Comparison of ENCODE assay signal across 26 cellular contexts in the genomic region with DNA sequence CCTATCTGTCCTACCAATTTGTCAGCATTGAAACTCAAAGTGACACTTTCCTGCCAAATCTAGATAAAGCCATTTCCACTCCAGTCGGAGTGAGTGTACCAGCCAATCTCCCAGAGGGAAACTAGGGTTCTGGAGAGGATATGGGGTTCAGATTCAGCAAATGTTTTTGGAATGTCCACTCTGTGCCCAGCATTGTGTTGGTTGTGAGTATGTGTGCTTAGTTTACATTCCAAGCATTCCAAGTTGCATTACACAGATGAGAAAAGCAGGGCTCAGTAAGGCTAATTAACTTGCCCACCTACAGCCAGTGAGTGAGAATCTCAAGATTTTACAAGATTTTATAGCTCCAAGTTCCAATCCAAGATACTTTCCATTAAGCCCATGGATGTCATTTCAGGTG. TPM values are rescaled to one million over a fixed set of nuclear protein-coding genes. Genes with fewer than 3 reads are reported as not detected.
DNase-seq lines count a peak whose midpoint lies in the region; ATAC-seq and TF ChIP-seq lines count a peak whose summit lies in the region.
"Had no signal": no experiment of that assay in that cellular context is flagged by ENCODE, and none has a peak within 500 bp of the region (broad histone marks: within the 10 kb centered on the region; RNA-seq: fewer than 3 reads in every experiment).

No MANE protein-coding gene starts in this region.

- no peak for ATAC-seq in T-helper 17 cell
- no peak for ATAC-seq in HG02840 (IDR thresholded peaks at IDR 0.05; ENCODE audit: low FRiP score, unreplicated experiment)
- ATAC-seq: body of pancreas, left cardiac atrium had no signal

- H2AK5ac ChIP-seq in mesenchymal stem cell (ENCODE audit: low read length, severe bottlenecking): no peak overlapping the region

- peaks cover 3 to 12% of the 10 kb centered on the region in 2 experiments for H3K27me3 ChIP-seq in mesenchymal stem cell (ENCODE audit: control insufficient read depth in 1 of 2, insufficient read depth in 1 of 2, low read length in 2 of 2)
- H3K27me3 ChIP-seq: colonic mucosa, tibial artery had no signal

- H3K14ac ChIP-seq in mesenchymal stem cell (ENCODE audit: low read length in 2 of 2): no peak overlapping the region

- H2BK120ac ChIP-seq in mesenchymal stem cell (ENCODE audit: low read depth, low read length): peak overlapping the region; percentile 61

- TF ChIP-seq CTCF in foreskin fibroblast (IDR thresholded peaks at IDR 0.05; ENCODE audit: low read depth, low read length): no peak

- H2BK5ac ChIP-seq in mesenchymal stem cell (ENCODE audit: low read depth, low read length, poor library complexity, severe bottlenecking): no peak overlapping the region

- no peak overlapping the region for H2BK15ac ChIP-seq in mesenchymal stem cell (ENCODE audit: low read depth, poor library complexity, severe bottlenecking)

- H3K36me3 Mint-ChIP-seq in activated naive CD4-positive, alpha-beta T cell treated with anti-CD3 and anti-CD28 coated beads for 36 hours (ENCODE audit: low read depth): no peaks in the 10 kb centered on the region
- H3K36me3 Mint-ChIP-seq in T-helper 17 cell (ENCODE audit: low read depth): no peaks in the 10 kb centered on the region
- H3K36me3 Mint-ChIP-seq: activated CD8-positive, alpha-beta memory T cell treated with anti-CD3 and anti-CD28 coated beads, Interleukin-2, amount 10 ng/mL, durations not matched to agents 7 days and 5 days; activated naive CD4-positive, alpha-beta T cell treated with anti-CD3 and anti-CD28 coated beads, Interleukin-2, amount 50 U/mL, for 24 hours had no signal

- H3K4me1 ChIP-seq in mesenchymal stem cell (ENCODE audit: control insufficient read depth, insufficient read depth, low read depth, low read length): peaks cover 5% of the 10 kb centered on the region
- H3K4me1 ChIP-seq: body of pancreas, colonic mucosa had no signal

- H3K4me1 Mint-ChIP-seq in activated naive CD4-positive, alpha-beta T cell treated with anti-CD3 and anti-CD28 coated beads for 36 hours (ENCODE audit: low read depth): peaks cover 47% of the 10 kb centered on the region
- H3K4me1 Mint-ChIP-seq in T-helper 17 cell: peaks cover 43% of the 10 kb centered on the region

- intact Hi-C loops in activated naive CD4-positive, alpha-beta T cell treated with anti-CD3 and anti-CD28 coated beads for 36 hours (cut with micrococcal nuclease): no loop called here

- H3K9me3 Mint-ChIP-seq in activated naive CD4-positive, alpha-beta T cell treated with anti-CD3 and anti-CD28 coated beads for 36 hours: no peaks in the 10 kb centered on the region
- H3K9me3 Mint-ChIP-seq: activated naive CD4-positive, alpha-beta T cell treated with anti-CD3 and anti-CD28 coated beads, Interleukin-2, amount 50 U/mL, for 24 hours; HFFc6 had no signal

- peak overlapping the region in 1 of 2 experiments; percentile 83 for H2BK12ac ChIP-seq in mesenchymal stem cell (ENCODE audit: low read length in 2 of 2)

- no peak overlapping the region for H3K23ac ChIP-seq in mesenchymal stem cell (ENCODE audit: low read length in 2 of 2)

- CTCF ChIA-PET in activated naive CD4-positive, alpha-beta T cell treated with anti-CD3 and anti-CD28 coated beads for 36 hours (lab: Charles Lee): interaction anchor here (1.3 kb wide), 1 partner anchor 154 kb away, joined by 3 read pairs; no protein-coding TSS in a partner anchor

- no peak overlapping the region for H3K4me3 ChIP-seq in mesenchymal stem cell (ENCODE audit: insufficient read depth in 1 of 2, low read depth in 1 of 2, low read length in 2 of 2)
- H3K4me3 ChIP-seq in foreskin fibroblast (ENCODE audit: low read depth in 1 of 2, low read length in 2 of 2): no peak overlapping the region
- H3K4me3 ChIP-seq: body of pancreas, colonic mucosa, PC-9, tibial artery had no signal

- H3K27me3 Mint-ChIP-seq in activated naive CD4-positive, alpha-beta T cell treated with anti-CD3 and anti-CD28 coated beads for 36 hours (ENCODE audit: low read depth): no peaks in the 10 kb centered on the region
- H3K27me3 Mint-ChIP-seq in T-helper 17 cell: no peaks in the 10 kb centered on the region
- H3K27me3 Mint-ChIP-seq: activated naive CD4-positive, alpha-beta T cell treated with anti-CD3 and anti-CD28 coated beads, Interleukin-2, amount 50 U/mL, for 24 hours had no signal

- H3K36me3 ChIP-seq in mesenchymal stem cell (ENCODE audit: control insufficient read depth in 1 of 2, insufficient read depth in 2 of 2, low read depth in 1 of 2, low read length in 2 of 2): no peaks in the 10 kb centered on the region
- H3K36me3 ChIP-seq: colonic mucosa, neutrophil, tibial artery had no signal

- no peak overlapping the region for H4K91ac ChIP-seq in mesenchymal stem cell (ENCODE audit: low read length)

- peak overlapping the region; percentile 71 for H3K27ac Mint-ChIP-seq in activated naive CD4-positive, alpha-beta T cell treated with anti-CD3 and anti-CD28 coated beads for 36 hours
- peak overlapping the region; percentile 84 for H3K27ac Mint-ChIP-seq in T-helper 17 cell
- H3K27ac Mint-ChIP-seq: activated CD8-positive, alpha-beta memory T cell treated with anti-CD3 and anti-CD28 coated beads, Interleukin-2, amount 10 ng/mL, durations not matched to agents 7 days and 5 days; HFFc6 had no signal

- no peaks in the 10 kb centered on the region for H3K79me1 ChIP-seq in mesenchymal stem cell (replicated peaks; ENCODE audit: low read length, poor library complexity, severe bottlenecking)

- peak overlapping the region; percentile 37 to 59 for H3K18ac ChIP-seq in mesenchymal stem cell (ENCODE audit: low read depth in 1 of 2, low read length in 2 of 2)

- H3K4me2 ChIP-seq in mesenchymal stem cell (ENCODE audit: low read length, poor library complexity, severe bottlenecking): no peak overlapping the region
- H3K4me2 ChIP-seq: PC-9 had no signal

- no peak overlapping the region for H4K8ac ChIP-seq in mesenchymal stem cell (ENCODE audit: low read length)

- H3K9ac ChIP-seq in mesenchymal stem cell (ENCODE audit: low read length): no peak overlapping the region

- no peak overlapping the region for H3K4me3 Mint-ChIP-seq in activated naive CD4-positive, alpha-beta T cell treated with anti-CD3 and anti-CD28 coated beads for 36 hours
- H3K4me3 Mint-ChIP-seq in T-helper 17 cell: no peak overlapping the region
- H3K4me3 Mint-ChIP-seq: activated CD8-positive, alpha-beta memory T cell treated with anti-CD3 and anti-CD28 coated beads, Interleukin-2, amount 10 ng/mL, durations not matched to agents 7 days and 5 days; HFFc6 had no signal

- DNase-seq in activated naive CD4-positive, alpha-beta T cell treated with anti-CD3 and anti-CD28 coated beads for 36 hours: no peak
- DNase-seq in activated naive CD4-positive, alpha-beta T cell (lab: John Stamatoyannopoulos, UW): no peak
- DNase-seq in T-helper 17 cell (no peak), mesenchymal stem cell (no peak), NCI-H1417 treated with DMSO at 0.1 percent for 48 hours (lab: John Stamatoyannopoulos, UW) (no peak), foreskin fibroblast (no peak), NCI-H345 treated with DMSO at 0.1 percent for 48 hours (lab: John Stamatoyannopoulos, UW; ENCODE audit: unreplicated experiment) (no peak)
- DNase-seq: activated CD4-positive, CD25-positive, alpha-beta regulatory T cell treated with anti-CD3 and anti-CD28 coated beads, Interleukin-2, amount 50 U/mL, for 72 hours; activated CD8-positive, alpha-beta memory T cell treated with anti-CD3 and anti-CD28 coated beads, Interleukin-2, amount 10 ng/mL, durations not matched to agents 7 days and 5 days; body of pancreas; colonic mucosa; HFFc6; left cardiac atrium; midbrain; NCI-H2171; PC-9; T-helper 9 cell; tibial artery had no signal

- no peak overlapping the region for H3K4ac ChIP-seq in mesenchymal stem cell (ENCODE audit: low read depth in 1 of 2, low read length in 2 of 2)

- WGBS in mesenchymal stem cell: 45% methylated on average over 1 of the region's 1 CpG

- H3K9me3 ChIP-seq in T-helper 17 cell (ENCODE audit: control insufficient read depth, low read length, poor library complexity, severe bottlenecking) (no peaks in the 10 kb centered on the region), mesenchymal stem cell (ENCODE audit: control insufficient read depth, low read length) (no peaks in the 10 kb centered on the region)
- H3K9me3 ChIP-seq: body of pancreas, colonic mucosa, neutrophil, tibial artery had no signal

- H3K27ac ChIP-seq in mesenchymal stem cell (ENCODE audit: low read length, poor library complexity, severe bottlenecking): no peak overlapping the region
- H3K27ac ChIP-seq: body of pancreas, colonic mucosa, neutrophil, PC-9, tibial artery had no signal

- H2AFZ ChIP-seq in mesenchymal stem cell (ENCODE audit: low read depth, low read length): no peak overlapping the region
- H2AFZ ChIP-seq: PC-9 had no signal

RNA-seq across cellular contexts. Expression of a gene that starts 26.4 kb away (rescaled TPM):
- total RNA-seq in activated naive CD4-positive, alpha-beta T cell treated with anti-CD3 and anti-CD28 coated beads for 36 hours: 10 to 100 TPM; 35.3 to 37.3 TPM
- 10 to 100 TPM; 23.4 to 23.5 TPM for total RNA-seq in T-helper 17 cell
- polyA plus RNA-seq in mesenchymal stem cell (2013, experiment 1 of 2): 1.0 TPM
- polyA plus RNA-seq in mesenchymal stem cell (2013, experiment 2 of 2): 0.97 TPM
- total RNA-seq: endothelial cell of umbilical vein, LHCN-M2, PC-9, renal cortical epithelial cell had no signal
- polyA plus RNA-seq: endothelial cell of umbilical vein had no signal

RNA-seq across cellular contexts. Expression of a gene that starts 41.5 kb away (rescaled TPM):
- 1 to 10 TPM; 2.5 TPM for total RNA-seq in activated naive CD4-positive, alpha-beta T cell treated with anti-CD3 and anti-CD28 coated beads for 36 hours
- total RNA-seq in T-helper 17 cell: 1 to 10 TPM; 4.3 to 7.4 TPM
- polyA plus RNA-seq in mesenchymal stem cell (2013, experiment 1 of 2): 3.1 TPM
- polyA plus RNA-seq in mesenchymal stem cell (2013, experiment 2 of 2): 3.3 TPM

RNA-seq across cellular contexts. Expression of a gene that starts 53.8 kb away (rescaled TPM):
- total RNA-seq in activated naive CD4-positive, alpha-beta T cell treated with anti-CD3 and anti-CD28 coated beads for 36 hours: not detected
- total RNA-seq in T-helper 17 cell: not detected
- polyA plus RNA-seq in mesenchymal stem cell (2013, experiment 1 of 2): not detected
- polyA plus RNA-seq in mesenchymal stem cell (2013, experiment 2 of 2): not detected
- total RNA-seq: activated CD8-positive, alpha-beta memory T cell treated with anti-CD3 and anti-CD28 coated beads, Interleukin-2, amount 10 ng/mL, durations not matched to agents 7 days and 5 days; body of pancreas; colonic mucosa; endothelial cell of umbilical vein; fibroblast of villous mesenchyme; HFFc6; LHCN-M2; PC-9; renal cortical epithelial cell; SK-MEL-5 had no signal
- polyA plus RNA-seq: endothelial cell of umbilical vein had no signal
